Comparison of ENCODE assay signal across 6 cellular contexts in genomic region chr2:219254590-219255219, GRCh38.
DNase-seq lines count a peak whose midpoint lies in the region; ATAC-seq and TF ChIP-seq lines count a peak whose summit lies in the region.

No MANE protein-coding gene starts in this region.

- peak overlapping the region; percentile 62 for H3K27ac ChIP-seq in layer of hippocampus (ENCODE audit: low read depth, low read length)

- DNase-seq in activated T-cell treated with anti-CD3 and anti-CD28 coated beads for 4 hours (peak; percentile 19), hepatic stellate cell (ENCODE audit: low spot score) (no peak)

- no peak for TF ChIP-seq CTCF in GM12875 (IDR thresholded peaks at IDR 0.05; ENCODE audit: borderline replicate concordance, insufficient read depth, low read depth, low read length)

- H3K4me3 ChIP-seq in GM12875 (ENCODE audit: low read depth, low read length): peak overlapping the region; percentile 73

- H3K27me3 ChIP-seq in layer of hippocampus (ENCODE audit: control insufficient read depth, insufficient read depth, low read length): no peaks in the 10 kb centered on the region

- ATAC-seq in HG03097 (IDR thresholded peaks at IDR 0.05; ENCODE audit: low FRiP score, unreplicated experiment): peak; percentile 11
- no peak for ATAC-seq in GM21737 (IDR thresholded peaks at IDR 0.05; ENCODE audit: unreplicated experiment)
